ENCODE assay signal across 21 cellular contexts in the genomic region with DNA sequence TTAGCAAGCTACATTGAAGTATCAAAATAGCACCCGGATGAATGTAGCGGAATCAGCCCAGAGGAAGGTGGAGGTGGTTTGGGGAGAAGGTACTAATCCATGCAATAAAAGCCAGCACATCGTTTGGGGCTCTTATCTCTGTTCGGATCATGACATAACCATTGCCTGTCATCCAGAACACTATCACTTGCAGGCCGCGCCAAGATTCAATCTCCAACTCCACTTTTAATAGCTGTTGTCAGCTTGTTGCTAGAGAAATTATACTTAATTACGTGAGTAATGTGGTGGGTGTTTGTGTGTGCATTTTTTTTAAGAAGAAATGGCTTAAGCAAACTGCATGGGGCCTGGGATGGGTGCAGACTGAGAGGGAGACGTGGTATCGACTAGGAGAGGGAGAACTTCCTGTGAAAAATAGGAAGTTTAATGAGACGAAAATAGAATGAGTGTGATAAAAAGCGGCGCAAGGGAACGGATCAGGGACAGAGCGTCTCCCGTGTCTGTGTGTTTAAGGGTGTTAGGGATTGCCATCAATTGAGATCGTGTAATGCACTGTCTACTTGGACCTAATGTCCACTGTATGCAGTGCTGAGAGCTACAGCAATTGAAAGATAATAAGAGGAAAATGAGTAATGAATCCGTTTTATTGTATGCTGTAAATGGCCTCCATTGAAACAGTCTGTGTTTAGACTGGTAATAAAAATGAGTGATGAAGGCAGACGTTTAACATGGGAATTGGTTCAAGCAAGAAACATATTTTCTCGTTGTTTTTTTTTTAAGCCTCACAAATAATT. TPM values are rescaled to one million over a fixed set of nuclear protein-coding genes. Genes with fewer than 3 reads are reported as not detected.
A peak's percentile ranks its signal among the peaks of the same experiment; 100 is the strongest.
DNase-seq lines count a peak whose midpoint lies in the region; ATAC-seq and TF ChIP-seq lines count a peak whose summit lies in the region.
"Had no signal": no experiment of that assay in that cellular context is flagged by ENCODE, and none has a peak within 500 bp of the region (broad histone marks: within the 10 kb centered on the region; RNA-seq: fewer than 3 reads in every experiment).

No MANE protein-coding gene starts in this region.

- ATAC-seq in SK-N-SH treated with all-trans-retinoic acid at 6 μM for 48 hours = no peak
- ATAC-seq: heart right ventricle, natural killer cell, Panc1 had no signal

- H3K27ac Mint-ChIP-seq in mesothelial cell of epicardium (no peak overlapping the region), endothelial cell (ENCODE audit: unreplicated experiment) (no peak overlapping the region)
- H3K27ac Mint-ChIP-seq: activated CD4-positive, alpha-beta T cell treated with anti-CD3 and anti-CD28 coated beads, Interleukin-2, amount 10 ng/mL, durations not matched to agents 7 days and 5 days; natural killer cell; progenitor cell of endocrine pancreas had no signal

- H3K4me1 Mint-ChIP-seq in mesothelial cell of epicardium = peaks cover 12% of the 10 kb centered on the region
- H3K4me1 Mint-ChIP-seq in endothelial cell (ENCODE audit: unreplicated experiment) = peaks cover 20% of the 10 kb centered on the region

- peaks cover 54% of the 10 kb centered on the region for H3K27me3 Mint-ChIP-seq in mesothelial cell of epicardium (ENCODE audit: low read depth)
- no peaks in the 10 kb centered on the region for H3K27me3 Mint-ChIP-seq in endothelial cell (ENCODE audit: unreplicated experiment)

- TF ChIP-seq CTCF in mesothelial cell of epicardium (IDR thresholded peaks at IDR 0.05; ENCODE audit: unreplicated experiment) (no peak), testis (IDR thresholded peaks at IDR 0.05) (no peak), endothelial cell (IDR thresholded peaks at IDR 0.05; ENCODE audit: unreplicated experiment) (no peak)

- no peaks in the 10 kb centered on the region for H3K9me3 ChIP-seq in testis

- no peaks in the 10 kb centered on the region for H3K27me3 ChIP-seq in testis

- no peak overlapping the region for H3K27ac ChIP-seq in testis
- H3K27ac ChIP-seq: heart right ventricle had no signal

- peak; percentile 20 for DNase-seq in DMS153 treated with DMSO at 0.1 percent for 48 hours (lab: John Stamatoyannopoulos, UW; ENCODE audit: unreplicated experiment)
- DNase-seq in MV-4-11 (lab: John Stamatoyannopoulos, UW) = peak; percentile 51
- DNase-seq in mesothelial cell of epicardium (ENCODE audit: low spot score in 2 of 2, unreplicated experiment in 2 of 2) = no peak
- no peak for DNase-seq in testis
- DNase-seq in endothelial cell (ENCODE audit: low spot score) = no peak
- DNase-seq in NCI-H1694 treated with DMSO at 0.1 percent for 48 hours (lab: John Stamatoyannopoulos, UW) = no peak
- DNase-seq: activated CD4-positive, alpha-beta T cell treated with anti-CD3 and anti-CD28 coated beads, Interleukin-2, amount 10 ng/mL, durations not matched to agents 7 days and 5 days; activated naive CD4-positive, alpha-beta T cell; AML-193; DMS 273 treated with DMSO at 0.1 percent for 48 hours; effector memory CD4-positive, alpha-beta T cell; heart right ventricle; mammary epithelial cell; natural killer cell; NCI-H2029 treated with DMSO at 0.1 percent for 48 hours; NCI-H524 treated with DMSO at 0.1 percent for 48 hours; small intestine; stimulated activated CD4-positive, alpha-beta T cell treated with anti-CD3 and anti-CD28 coated beads, Interleukin-4, amount 100 ng/mL, for 24 hours had no signal

- H3K36me3 Mint-ChIP-seq in mesothelial cell of epicardium (no peaks in the 10 kb centered on the region), endothelial cell (ENCODE audit: low read depth, unreplicated experiment) (no peaks in the 10 kb centered on the region)
- H3K36me3 Mint-ChIP-seq: natural killer cell had no signal

- H3K4me3 ChIP-seq in testis = no peak overlapping the region
- H3K4me3 ChIP-seq: heart right ventricle had no signal

- H3K36me3 ChIP-seq in testis (ENCODE audit: low read depth, missing control alignments) = no peaks in the 10 kb centered on the region
- H3K36me3 ChIP-seq: heart right ventricle had no signal

- peak overlapping the region; percentile 2 for H3K4me3 Mint-ChIP-seq in mesothelial cell of epicardium
- no peak overlapping the region for H3K4me3 Mint-ChIP-seq in endothelial cell (ENCODE audit: unreplicated experiment)
- H3K4me3 Mint-ChIP-seq: activated CD4-positive, alpha-beta T cell treated with anti-CD3 and anti-CD28 coated beads, Interleukin-2, amount 10 ng/mL, durations not matched to agents 7 days and 5 days; natural killer cell had no signal

- 59 to 64% methylated on average over 19 of the region's 19 CpGs for WGBS in testis, 2 donors

- no peak for TF ChIP-seq POLR2A in testis (IDR thresholded peaks at IDR 0.05)

- H3K4me1 ChIP-seq in testis = no peaks in the 10 kb centered on the region

- intact Hi-C loops in testis (cut with DNase I; ENCODE audit: low total_unique reads) = no loop called here

- H3K9me3 Mint-ChIP-seq in mesothelial cell of epicardium = no peaks in the 10 kb centered on the region
- H3K9me3 Mint-ChIP-seq in endothelial cell (ENCODE audit: unreplicated experiment) = no peaks in the 10 kb centered on the region
- H3K9me3 Mint-ChIP-seq: activated CD4-positive, alpha-beta T cell treated with anti-CD3 and anti-CD28 coated beads, Interleukin-2, amount 10 ng/mL, durations not matched to agents 7 days and 5 days; natural killer cell had no signal

TF ChIP-seq in SK-N-SH treated with all-trans-retinoic acid at 6 μM for 48 hours, 23 proteins besides CTCF, POLR2A, EP300 and RAD21:
- TF ChIP-seq ESRRG (CRISPR knock-in tag; IDR thresholded peaks at IDR 0.05) (no peak), TCF4 (CRISPR knock-in tag; IDR thresholded peaks at IDR 0.05; ENCODE audit: borderline replicate concordance) (peak; percentile 57; the same call in 1 of the 2 replicates)

RNA-seq across cellular contexts. Expression of a gene that starts 27.6 kb away (rescaled TPM):
- total RNA-seq in mesothelial cell of epicardium (0.86 to 2.3 TPM (median 2.0 TPM) in 3 replicates), testis (1 to 10 TPM; 7.6 to 8.5 TPM), endothelial cell (ENCODE audit: unreplicated experiment) (16.0 TPM)
- polyA plus RNA-seq in testis (ENCODE audit: insufficient read depth, low read depth, low replicate concordance) = 3.6 TPM

Comparison
In these comparisons a context has a peak if more than half of its experiments do, and no peak if none do; other contexts are left out.
1. DNase-seq: peak in DMS153 treated with DMSO at 0.1 percent for 48 hours (single experiment) and MV-4-11 (single experiment); none in mesothelial cell of epicardium (0 of 2), testis (single experiment), endothelial cell (single experiment) and NCI-H1694 treated with DMSO at 0.1 percent for 48 hours (single experiment).